In genomic region chr7:74656911-74657691, GRCh38 we compare ENCODE assay signal across 8 cellular contexts. TPM values are rescaled to one million over a fixed set of nuclear protein-coding genes. Genes with fewer than 3 reads are reported as not detected.
DNase-seq lines count a peak whose midpoint lies in the region; ATAC-seq and TF ChIP-seq lines count a peak whose summit lies in the region.

No MANE protein-coding gene starts in this region.

- peak overlapping the region; percentile 90 for H3K27ac ChIP-seq in OCI-LY1 (ENCODE audit: low read depth, low read length, poor library complexity, severe bottlenecking)

- H3K4me3 ChIP-seq in OCI-LY1 (ENCODE audit: low read depth, low read length, poor library complexity, severe bottlenecking) = peak overlapping the region; percentile 82
- peak overlapping the region; percentile 64 for H3K4me3 ChIP-seq in epithelial cell of esophagus (ENCODE audit: low read length)
- H3K4me3 ChIP-seq in mucosa of descending colon = peak overlapping the region; percentile 98

- H3K4me2 ChIP-seq in OCI-LY1 (ENCODE audit: low read length) = peak overlapping the region; percentile 88

- H3K36me3 ChIP-seq in OCI-LY1 (ENCODE audit: insufficient read depth, low read length) (peaks cover 9% of the 10 kb centered on the region), mucosa of descending colon (ENCODE audit: low read depth) (no peaks in the 10 kb centered on the region)

- no peak for TF ChIP-seq CTCF in OCI-LY1 (IDR thresholded peaks at IDR 0.05; ENCODE audit: low read length)
- peak; percentile 15 for TF ChIP-seq CTCF in epithelial cell of esophagus (IDR thresholded peaks at IDR 0.05; ENCODE audit: insufficient read depth, low read depth, low read length, missing control alignments)
- TF ChIP-seq CTCF in mucosa of descending colon (IDR thresholded peaks at IDR 0.05) = no peak

- DNase-seq in DMS114 treated with DMSO at 0.1 percent for 48 hours (lab: John Stamatoyannopoulos, UW; ENCODE audit: unreplicated experiment) (peak; percentile 91), HuH-7.5 (ENCODE audit: low spot score) (peak; percentile 91), activated T-cell treated with anti-CD3 and anti-CD28 coated beads for 24 hours (ENCODE audit: low read depth) (peak; percentile 97), epithelial cell of esophagus (ENCODE audit: low read depth) (peak; percentile 96), mucosa of descending colon (peak; percentile 99)
- DNase-seq in stimulated activated CD8-positive, alpha-beta memory T cell treated with anti-CD3 and anti-CD28 coated beads, Interleukin-2, amount 100 ng/mL, for 48 hours (ENCODE audit: low read depth in 2 of 2) = peak; percentile 97 to 99

- H2AFZ ChIP-seq in OCI-LY1 (ENCODE audit: low read length) = no peak overlapping the region

- H3K27me3 ChIP-seq in OCI-LY1 (ENCODE audit: insufficient read depth, low read length) = no peaks in the 10 kb centered on the region

- H3K79me2 ChIP-seq in OCI-LY1 (ENCODE audit: insufficient read depth, low read length) = peaks cover 27% of the 10 kb centered on the region

- H4K20me1 ChIP-seq in OCI-LY1 (ENCODE audit: insufficient read depth, low read length) = no peaks in the 10 kb centered on the region

- peak; percentile 58 for ATAC-seq in GM21526 (IDR thresholded peaks at IDR 0.05; ENCODE audit: low FRiP score, unreplicated experiment)
- peak; percentile 91 for ATAC-seq in mucosa of descending colon

- peak overlapping the region; percentile 99 for H3K9ac ChIP-seq in OCI-LY1 (ENCODE audit: low read length)

- H3F3A ChIP-seq in OCI-LY1 (ENCODE audit: insufficient read depth, low read length) = peaks cover 18% of the 10 kb centered on the region

- intact Hi-C loops in mucosa of descending colon (cut with DNase I, micrococcal nuclease) = no loop called here

- H3K4me1 ChIP-seq in OCI-LY1 (ENCODE audit: insufficient read depth, low read length, severe bottlenecking) (peaks cover 52% of the 10 kb centered on the region), mucosa of descending colon (ENCODE audit: low read depth) (peaks cover 22% of the 10 kb centered on the region)

- no peaks in the 10 kb centered on the region for H3K9me2 ChIP-seq in OCI-LY1 (ENCODE audit: low read depth, low read length)

- H3K9me3 ChIP-seq in OCI-LY1 (ENCODE audit: low read length) = no peaks in the 10 kb centered on the region
- H3K9me3 ChIP-seq in mucosa of descending colon = no peaks in the 10 kb centered on the region

RNA-seq across cellular contexts. Expression of gene GTF2I, which starts 0.4 kb away (rescaled TPM):
- total RNA-seq in mucosa of descending colon = 100 to 1,000 TPM; 111 to 220 (median 130) TPM

Comparison
In these comparisons a context has a peak if more than half of its experiments do, and no peak if none do; other contexts are left out.
1. Peak in every context shown above with its lines: DNase-seq, ATAC-seq, H3K4me3 ChIP-seq and H3K27ac ChIP-seq.